1 cellular context compared by ENCODE assay signal in the genomic region with DNA sequence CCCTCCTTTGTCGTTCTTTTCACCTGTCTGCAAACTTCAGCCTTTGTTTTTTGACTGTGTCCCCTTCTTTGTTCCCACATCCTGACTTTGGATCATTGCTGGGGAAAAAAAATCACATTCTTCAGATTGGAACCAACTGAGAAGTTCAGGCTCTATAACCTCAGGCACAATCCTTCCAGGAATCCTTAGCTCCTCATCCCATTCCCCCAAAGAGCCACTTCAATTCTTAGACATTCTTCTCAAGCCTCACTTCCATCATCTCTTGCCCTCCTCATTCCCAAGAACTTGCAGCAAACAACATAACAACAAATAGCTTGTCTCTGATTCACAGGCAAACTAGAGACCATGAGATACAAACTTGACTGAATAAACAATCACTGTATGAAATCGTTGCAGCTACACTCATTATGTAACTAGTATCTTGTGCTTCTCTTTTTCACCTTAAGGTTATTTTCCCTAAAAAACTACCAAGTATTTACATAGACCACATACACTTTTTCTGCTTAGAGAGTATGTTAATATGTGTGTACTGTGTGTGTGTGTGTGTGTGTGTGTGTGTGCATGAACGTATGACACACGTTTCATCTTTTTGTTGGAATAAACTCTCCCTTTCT.
TF ChIP-seq lines count a peak whose summit lies in the region.

No MANE protein-coding gene starts in this region.

TF ChIP-seq in GM12878, 131 proteins besides CTCF, POLR2A, EP300 and RAD21:
- TF ChIP-seq, protein P1, sequence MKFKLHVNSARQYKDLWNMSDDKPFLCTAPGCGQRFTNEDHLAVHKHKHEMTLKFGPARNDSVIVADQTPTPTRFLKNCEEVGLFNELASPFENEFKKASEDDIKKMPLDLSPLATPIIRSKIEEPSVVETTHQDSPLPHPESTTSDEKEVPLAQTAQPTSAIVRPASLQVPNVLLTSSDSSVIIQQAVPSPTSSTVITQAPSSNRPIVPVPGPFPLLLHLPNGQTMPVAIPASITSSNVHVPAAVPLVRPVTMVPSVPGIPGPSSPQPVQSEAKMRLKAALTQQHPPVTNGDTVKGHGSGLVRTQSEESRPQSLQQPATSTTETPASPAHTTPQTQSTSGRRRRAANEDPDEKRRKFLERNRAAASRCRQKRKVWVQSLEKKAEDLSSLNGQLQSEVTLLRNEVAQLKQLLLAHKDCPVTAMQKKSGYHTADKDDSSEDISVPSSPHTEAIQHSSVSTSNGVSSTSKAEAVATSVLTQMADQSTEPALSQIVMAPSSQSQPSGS (IDR thresholded peaks at IDR 0.05; ENCODE audit: low read length) = 0 out of 2 replicates have a peak, but pooled peaks have one; percentile 27
- no peak for TF ChIP-seq MEF2A (IDR thresholded peaks at IDR 0.05; ENCODE audit: insufficient read depth, low read depth, low read length)
